In the genomic region with DNA sequence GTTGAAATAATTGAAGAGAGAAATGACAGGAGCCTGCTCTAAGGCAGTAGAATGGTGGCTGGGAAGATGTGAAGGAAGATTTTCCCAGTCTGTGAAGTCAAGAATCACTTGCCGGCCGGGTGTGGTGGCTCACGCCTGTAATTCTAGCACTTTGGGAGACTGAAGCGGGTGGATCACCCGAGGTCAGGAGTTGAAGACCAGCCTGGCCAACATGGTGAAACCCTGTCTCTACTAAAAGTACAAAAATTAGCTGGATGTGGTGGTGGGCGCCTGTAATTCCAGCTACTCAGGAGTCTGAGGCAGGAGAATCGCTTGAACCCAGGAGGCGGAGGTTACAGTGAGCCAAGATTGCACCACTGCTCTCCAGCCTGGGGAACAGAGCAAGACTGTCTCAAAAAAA, we compare ENCODE assay signal across 10 cellular contexts. TPM values are rescaled to one million over a fixed set of nuclear protein-coding genes. Genes with fewer than 3 reads are reported as not detected.
DNase-seq lines count a peak whose midpoint lies in the region; ATAC-seq and TF ChIP-seq lines count a peak whose summit lies in the region.
"Not testable (repeated sequence)": the region's sequence is repeated elsewhere in the genome, so short reads cannot be mapped to it uniquely, and the experiment has no call there.
"Had no signal": no experiment of that assay in that cellular context is flagged by ENCODE, and none has a peak within 500 bp of the region (broad histone marks: within the 10 kb centered on the region; RNA-seq: fewer than 3 reads in every experiment).

No MANE protein-coding gene starts in this region.

- 0 out of 2 replicates have a peak, but pooled peaks cover 11% of the 10 kb centered on the region for H3K36me3 ChIP-seq in ACC112 (ENCODE audit: insufficient read depth, low read length)
- H3K36me3 ChIP-seq in ascending aorta; heart right ventricle; lower lobe of right lung; psoas muscle (ENCODE audit: insufficient read depth in 1 of 2, low read depth in 1 of 2); stomach smooth muscle (ENCODE audit: control insufficient read depth in 2 of 2, insufficient read depth in 2 of 2, low read length in 2 of 2); upper lobe of left lung: not testable (repeated sequence)

- DNase-seq in ascending aorta (ENCODE audit: low spot score in 2 of 2); epithelial cell of prostate (ENCODE audit: low read depth, low spot score); heart right ventricle; lower lobe of right lung; upper lobe of left lung: not testable (repeated sequence)
- DNase-seq in psoas muscle = peak; percentile 18 to 59

- H3K27ac ChIP-seq in ACC112 (ENCODE audit: low read depth, low read length) = peak overlapping the region; percentile 66; the same call in 1 of the 2 replicates
- peak overlapping the region; percentile 64 to 67 for H3K27ac ChIP-seq in ascending aorta
- peak overlapping the region; percentile 84 for H3K27ac ChIP-seq in epithelial cell of prostate
- H3K27ac ChIP-seq in heart right ventricle = peak overlapping the region; percentile 49 to 90 (median 76)
- peak overlapping the region; percentile 22 for H3K27ac ChIP-seq in lower lobe of right lung
- peak overlapping the region; percentile 44 for H3K27ac ChIP-seq in psoas muscle
- peak overlapping the region; percentile 24 for H3K27ac ChIP-seq in stomach smooth muscle (ENCODE audit: low read length)
- peak overlapping the region; percentile 40 to 65 (median 46) for H3K27ac ChIP-seq in upper lobe of left lung

- not testable (repeated sequence) for H3K9ac ChIP-seq in stomach smooth muscle (ENCODE audit: low read length in 2 of 2)

- intact Hi-C loops in ascending aorta (cut with DNase I); lower lobe of right lung (cut with DNase I); psoas muscle (cut with DNase I): not testable (repeated sequence)
- intact Hi-C loops in heart right ventricle (cut with DNase I) = loop anchor here in 1 of 10 donors (5.0 kb wide), 1 partner anchor 36 kb away; no protein-coding TSS in a partner anchor

- H3K4me1 ChIP-seq in ACC112 (ENCODE audit: control insufficient read depth, insufficient read depth, low read length, unreplicated experiment) = peaks cover 66% of the 10 kb centered on the region
- peaks cover 0 to 11% of the 10 kb centered on the region in 2 donors for H3K4me1 ChIP-seq in ascending aorta
- H3K4me1 ChIP-seq in heart right ventricle = peaks cover 0 to 62% (median 46%) of the 10 kb centered on the region in 9 donors
- peaks cover 18% of the 10 kb centered on the region for H3K4me1 ChIP-seq in lower lobe of right lung
- H3K4me1 ChIP-seq in psoas muscle; stomach smooth muscle (ENCODE audit: control insufficient read depth, insufficient read depth, low read length): not testable (repeated sequence)
- peaks cover 0 to 23% (median 17%) of the 10 kb centered on the region in 4 donors for H3K4me1 ChIP-seq in upper lobe of left lung

- not testable (repeated sequence) for H3K4me3 ChIP-seq in ACC112 (ENCODE audit: low read depth, low read length); ascending aorta; heart right ventricle; lower lobe of right lung; psoas muscle; stomach smooth muscle (ENCODE audit: low read length in 2 of 2); upper lobe of left lung

- not testable (repeated sequence) for TF ChIP-seq EP300 in upper lobe of left lung (IDR thresholded peaks at IDR 0.05)

- 86 to 89% methylated on average over 8 of the region's 8 CpGs for WGBS in heart right ventricle, 2 donors
- 90 to 91% (median 90%) methylated on average over 8 of the region's 8 CpGs for WGBS in psoas muscle, 3 donors
- 94% methylated on average over 8 of the region's 8 CpGs for WGBS in upper lobe of left lung, 2 donors

- not testable (repeated sequence) for H3K79me2 ChIP-seq in ACC112 (ENCODE audit: control insufficient read depth, insufficient read depth, low read length, unreplicated experiment)

- not testable (repeated sequence) for TF ChIP-seq CTCF in ascending aorta (IDR thresholded peaks at IDR 0.05); heart right ventricle (IDR thresholded peaks at IDR 0.05); lower lobe of right lung (IDR thresholded peaks at IDR 0.05); psoas muscle (IDR thresholded peaks at IDR 0.05); upper lobe of left lung (IDR thresholded peaks at IDR 0.05)

- not testable (repeated sequence) for H3K27me3 ChIP-seq in ACC112 (ENCODE audit: insufficient read depth, low read length); ascending aorta; heart right ventricle; lower lobe of right lung (ENCODE audit: low read depth); psoas muscle (ENCODE audit: insufficient read depth in 3 of 3, low read length in 2 of 3); stomach smooth muscle (ENCODE audit: control insufficient read depth in 1 of 2, insufficient read depth in 2 of 2, low read length in 2 of 2); upper lobe of left lung

- not testable (repeated sequence) for H3K9me3 ChIP-seq in ascending aorta; heart right ventricle; lower lobe of right lung; psoas muscle; stomach smooth muscle (ENCODE audit: control insufficient read depth in 2 of 2, low read length in 2 of 2); upper lobe of left lung

- not testable (repeated sequence) for H2AFZ ChIP-seq in ACC112 (ENCODE audit: low read length, unreplicated experiment)

- not testable (repeated sequence) for ATAC-seq in heart right ventricle; lower lobe of right lung; psoas muscle; upper lobe of left lung (ENCODE audit: low FRiP score in 2 of 2)

- TF ChIP-seq POLR2A in upper lobe of left lung (IDR thresholded peaks at IDR 0.05) = not testable (repeated sequence)

RNA-seq across cellular contexts. Expression of a gene that starts 54.8 kb away (rescaled TPM):
- total RNA-seq in ascending aorta = 1.1 TPM
- total RNA-seq in heart right ventricle = 1 to 10 TPM in 6 of 10 donors, under 1 TPM in 4; 0.53 to 8.8 (median 1.6) TPM
- polyA plus RNA-seq in heart right ventricle = 1 to 10 TPM; 1.2 to 3.0 TPM
- total RNA-seq in lower lobe of right lung = 24.9 TPM
- 1 to 10 TPM in 1 of 4 donors, under 1 TPM in 3; 0.25 to 1.2 (median 0.76) TPM for total RNA-seq in psoas muscle
- polyA plus RNA-seq in psoas muscle = 1 to 10 TPM in 2 of 3 donors, under 1 TPM in 1; 0.99 to 1.3 (median 1.3) TPM
- total RNA-seq in upper lobe of left lung = 10 to 100 TPM; 10.5 to 74.6 (median 46.1) TPM
- total RNA-seq: CD8-positive, alpha-beta memory T cell had no signal
- polyA plus RNA-seq: CD14-positive monocyte; CD8-positive, alpha-beta memory T cell had no signal

Comparison
In these comparisons a context has a peak if more than half of its experiments do, and no peak if none do; other contexts are left out.
1. H3K27ac ChIP-seq: peak in every context shown above with its lines; median percentile 84 in epithelial cell of prostate; 76 in heart right ventricle; 66 in ACC112; 66 in ascending aorta; 46 in upper lobe of left lung; 44 in psoas muscle; 24 in stomach smooth muscle; 22 in lower lobe of right lung.